Comparison of ENCODE assay signal across 19 cellular contexts in genomic region chr6:77796824-77797809, GRCh38.
DNase-seq lines count a peak whose midpoint lies in the region; ATAC-seq and TF ChIP-seq lines count a peak whose summit lies in the region.
"Had no signal": no experiment of that assay in that cellular context is flagged by ENCODE, and none has a peak within 500 bp of the region (broad histone marks: within the 10 kb centered on the region; RNA-seq: fewer than 3 reads in every experiment).

No MANE protein-coding gene starts in this region.

- H3K36me3 ChIP-seq in heart right ventricle (no peaks in the 10 kb centered on the region), liver (ENCODE audit: control insufficient read depth in 4 of 4, insufficient read depth in 3 of 4, low read depth in 1 of 4, low read length in 3 of 4) (no peaks in the 10 kb centered on the region), neural progenitor cell (no peaks in the 10 kb centered on the region)
- H3K36me3 ChIP-seq: BLaER1 treated with 17β-estradiol and CSF1 and Interleukin-3, amounts not matched to agents 10 nM and 100 nM had no signal

- no peak for TF ChIP-seq RAD21 in liver (IDR thresholded peaks at IDR 0.05)

- TF ChIP-seq CTCF in heart right ventricle (IDR thresholded peaks at IDR 0.05) (no peak), liver (IDR thresholded peaks at IDR 0.05; ENCODE audit: low read depth, low read length, missing input control) (no peak), neural progenitor cell (IDR thresholded peaks at IDR 0.05) (no peak)

- H3K27ac ChIP-seq in heart right ventricle (no peak overlapping the region), liver (ENCODE audit: low read depth in 1 of 2, low read length in 2 of 2) (peak overlapping the region in 1 of 2 donors; percentile 36), neural progenitor cell (no peak overlapping the region)
- H3K27ac ChIP-seq: 22Rv1; A549; BLaER1 treated with 17β-estradiol and CSF1 and Interleukin-3, amounts not matched to agents 10 nM and 100 nM; C4-2B had no signal

- H3K27me3 ChIP-seq in heart right ventricle (no peaks in the 10 kb centered on the region), liver (ENCODE audit: control insufficient read depth in 4 of 4, insufficient read depth in 4 of 4, low read length in 3 of 4) (no peaks in the 10 kb centered on the region), neural progenitor cell (no peaks in the 10 kb centered on the region)
- H3K27me3 ChIP-seq: BLaER1 treated with 17β-estradiol and CSF1 and Interleukin-3, amounts not matched to agents 10 nM and 100 nM had no signal

- H2AFZ ChIP-seq in neural progenitor cell (replicated peaks): no peak overlapping the region

- no peak overlapping the region for H3K9ac ChIP-seq in liver (ENCODE audit: low read depth in 1 of 2, low read length in 2 of 2)
- H3K9ac ChIP-seq in neural progenitor cell: no peak overlapping the region
- H3K9ac ChIP-seq: BLaER1 treated with 17β-estradiol and CSF1 and Interleukin-3, amounts not matched to agents 10 nM and 100 nM had no signal

- H3K4me1 Mint-ChIP-seq in neural progenitor cell: no peaks in the 10 kb centered on the region
- H3K4me1 Mint-ChIP-seq: B cell had no signal

- H3K4me3 ChIP-seq in heart right ventricle: no peak overlapping the region
- H3K4me3 ChIP-seq in liver (ENCODE audit: low read depth in 1 of 3, low read length in 3 of 3): peak overlapping the region in 1 of 3 donors; percentile 9
- H3K4me3 ChIP-seq in neural progenitor cell: no peak overlapping the region
- H3K4me3 ChIP-seq: A549; BLaER1 treated with 17β-estradiol and CSF1 and Interleukin-3, amounts not matched to agents 10 nM and 100 nM had no signal

- WGBS in heart right ventricle, 2 donors: 82 to 86% methylated on average over 6 of the region's 6 CpGs
- 43% methylated on average over 6 of the region's 6 CpGs for WGBS in liver

- no peak overlapping the region for H3K4me2 ChIP-seq in neural progenitor cell
- H3K4me2 ChIP-seq: A549; BLaER1 treated with 17β-estradiol and CSF1 and Interleukin-3, amounts not matched to agents 10 nM and 100 nM had no signal

- H3K4me3 Mint-ChIP-seq in neural progenitor cell: no peak overlapping the region
- H3K4me3 Mint-ChIP-seq: B cell; CD4-positive, alpha-beta T cell; CD8-positive, alpha-beta T cell had no signal

- no peaks in the 10 kb centered on the region for H3K27me3 Mint-ChIP-seq in neural progenitor cell (ENCODE audit: insufficient read depth, low read depth)
- H3K27me3 Mint-ChIP-seq: B cell; CD4-positive, alpha-beta T cell had no signal

- H3K36me3 Mint-ChIP-seq in neural progenitor cell: no peaks in the 10 kb centered on the region
- H3K36me3 Mint-ChIP-seq: CD8-positive, alpha-beta T cell had no signal

- ATAC-seq in Right ventricle myocardium inferior: no peak
- no peak for ATAC-seq in heart right ventricle
- ATAC-seq: A549; CD8-positive, alpha-beta T cell had no signal

- peak; percentile 41 for DNase-seq in Right ventricle myocardium inferior (ENCODE audit: missing footprints)
- no peak for DNase-seq in heart right ventricle
- peak; percentile 11 for DNase-seq in neural progenitor cell (ENCODE audit: low spot score)
- no peak for DNase-seq in activated CD8-positive, alpha-beta memory T cell treated with anti-CD3 and anti-CD28 coated beads, Interleukin-2, amount 50 U/mL, for 4 hours
- DNase-seq in SKM-1 treated with dmso at 0.1 percent for 144 hours (lab: John Stamatoyannopoulos, UW; ENCODE audit: unreplicated experiment): no peak
- DNase-seq in stimulated activated CD4-positive, alpha-beta T cell treated with anti-CD3 and anti-CD28 coated beads, Interleukin-12 subunit alpha, Interleukin-12 subunit beta, amount 100 ng/mL, for 4 hours: no peak
- DNase-seq: AML-193; Caco-2; Calu3; CD4-positive, alpha-beta T cell; CD8-positive, alpha-beta T cell; DMS79 treated with DMSO at 0.1 percent for 48 hours; GF-D8 had no signal

- intact Hi-C loops in Right ventricle myocardium inferior (cut with DNase I) (no loop called here), heart right ventricle (cut with DNase I) (no loop called here)

- no peaks in the 10 kb centered on the region for H3K79me2 ChIP-seq in neural progenitor cell (ENCODE audit: low read depth)

- H4K20me1 ChIP-seq in neural progenitor cell (ENCODE audit: low read depth): no peaks in the 10 kb centered on the region
- H4K20me1 ChIP-seq: BLaER1 treated with 17β-estradiol and CSF1 and Interleukin-3, amounts not matched to agents 10 nM and 100 nM had no signal

- H3K9me3 ChIP-seq in heart right ventricle (peaks cover 0 to 57% (median 17%) of the 10 kb centered on the region in 11 donors), liver (ENCODE audit: control insufficient read depth in 4 of 4, low read length in 3 of 4) (peaks cover 0 to 8% (median 0%) of the 10 kb centered on the region in 4 donors), neural progenitor cell (ENCODE audit: low read depth) (no peaks in the 10 kb centered on the region)
- H3K9me3 ChIP-seq: A549 had no signal

- H3F3A ChIP-seq in neural progenitor cell (ENCODE audit: low read depth): no peaks in the 10 kb centered on the region

- no peak overlapping the region for H3K27ac Mint-ChIP-seq in neural progenitor cell
- H3K27ac Mint-ChIP-seq: B cell; CD4-positive, alpha-beta T cell; CD8-positive, alpha-beta T cell had no signal

- H3K9me3 Mint-ChIP-seq in neural progenitor cell: peaks cover 8% of the 10 kb centered on the region

- no peaks in the 10 kb centered on the region for H3K4me1 ChIP-seq in heart right ventricle
- H3K4me1 ChIP-seq in liver (ENCODE audit: control insufficient read depth in 4 of 4, insufficient read depth in 4 of 4, low read length in 3 of 4): peaks cover 2 to 10% (median 4%) of the 10 kb centered on the region in 4 donors
- H3K4me1 ChIP-seq in neural progenitor cell: no peaks in the 10 kb centered on the region
- H3K4me1 ChIP-seq: A549; BLaER1 treated with 17β-estradiol and CSF1 and Interleukin-3, amounts not matched to agents 10 nM and 100 nM; Caco-2 had no signal

TF ChIP-seq in liver, 16 proteins besides CTCF, POLR2A, EP300 and RAD21:
- TF ChIP-seq SP1 (IDR thresholded peaks at IDR 0.05): peak; percentile 62
- TF ChIP-seq FOXA2 (IDR thresholded peaks at IDR 0.05): peak; percentile 13
- TF ChIP-seq GABPA (IDR thresholded peaks at IDR 0.05 in 1 of 2, conservative IDR thresholded peaks at IDR 0.05 in 1 of 2): no peak
- peak; percentile 82 to 83 for TF ChIP-seq HNF4A (conservative IDR thresholded peaks at IDR 0.05)
- TF ChIP-seq, protein P1, sequence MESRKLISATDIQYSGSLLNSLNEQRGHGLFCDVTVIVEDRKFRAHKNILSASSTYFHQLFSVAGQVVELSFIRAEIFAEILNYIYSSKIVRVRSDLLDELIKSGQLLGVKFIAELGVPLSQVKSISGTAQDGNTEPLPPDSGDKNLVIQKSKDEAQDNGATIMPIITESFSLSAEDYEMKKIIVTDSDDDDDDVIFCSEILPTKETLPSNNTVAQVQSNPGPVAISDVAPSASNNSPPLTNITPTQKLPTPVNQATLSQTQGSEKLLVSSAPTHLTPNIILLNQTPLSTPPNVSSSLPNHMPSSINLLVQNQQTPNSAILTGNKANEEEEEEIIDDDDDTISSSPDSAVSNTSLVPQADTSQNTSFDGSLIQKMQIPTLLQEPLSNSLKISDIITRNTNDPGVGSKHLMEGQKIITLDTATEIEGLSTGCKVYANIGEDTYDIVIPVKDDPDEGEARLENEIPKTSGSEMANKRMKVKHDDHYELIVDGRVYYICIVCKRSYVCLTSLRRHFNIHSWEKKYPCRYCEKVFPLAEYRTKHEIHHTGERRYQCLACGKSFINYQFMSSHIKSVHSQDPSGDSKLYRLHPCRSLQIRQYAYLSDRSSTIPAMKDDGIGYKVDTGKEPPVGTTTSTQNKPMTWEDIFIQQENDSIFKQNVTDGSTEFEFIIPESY (IDR thresholded peaks at IDR 0.05): peak; percentile 51
- TF ChIP-seq FOXA1 (IDR thresholded peaks at IDR 0.05): no peak
- peak; percentile 76 for TF ChIP-seq HNF4G (IDR thresholded peaks at IDR 0.05)
- TF ChIP-seq MAX (IDR thresholded peaks at IDR 0.05): peak; percentile 21
- TF ChIP-seq RXRA (IDR thresholded peaks at IDR 0.05): peak; percentile 17 to 47

Comparison
In these comparisons a context has a peak if more than half of its experiments do, and no peak if none do; other contexts are left out.
1. DNase-seq: peak in Right ventricle myocardium inferior (single experiment) and neural progenitor cell (single experiment); none in heart right ventricle (0 of 2), activated CD8-positive, alpha-beta memory T cell treated with anti-CD3 and anti-CD28 coated beads, Interleukin-2, amount 50 U/mL, for 4 hours (single experiment), SKM-1 treated with dmso at 0.1 percent for 144 hours (single experiment) and stimulated activated CD4-positive, alpha-beta T cell treated with anti-CD3 and anti-CD28 coated beads, Interleukin-12 subunit alpha, Interleukin-12 subunit beta, amount 100 ng/mL, for 4 hours (single experiment).